ENCODE assay signal across 17 cellular contexts in the genomic region with DNA sequence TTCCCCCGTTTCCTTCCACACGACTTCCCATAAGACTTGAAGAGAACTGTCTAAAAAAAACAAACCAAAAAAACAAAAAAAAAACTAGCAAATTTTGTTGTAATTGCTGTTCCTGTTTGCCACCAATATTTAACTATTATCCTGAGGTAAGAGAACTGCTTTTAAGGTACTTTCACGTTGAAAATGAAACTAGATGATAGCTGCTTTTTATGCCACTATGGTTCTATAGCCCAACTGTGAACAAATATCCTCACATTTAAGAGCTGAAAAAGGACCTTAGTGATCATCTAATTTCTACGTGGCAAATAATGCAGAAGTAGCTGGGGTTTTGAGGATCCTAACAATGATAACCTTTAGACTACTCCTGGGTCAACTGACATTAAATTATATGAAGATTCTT.
DNase-seq lines count a peak whose midpoint lies in the region; ATAC-seq and TF ChIP-seq lines count a peak whose summit lies in the region.
"Had no signal": no experiment of that assay in that cellular context is flagged by ENCODE, and none has a peak within 500 bp of the region (broad histone marks: within the 10 kb centered on the region; RNA-seq: fewer than 3 reads in every experiment).

No MANE protein-coding gene starts in this region.

- CTCF ChIA-PET in activated CD4-positive, alpha-beta memory T cell treated with anti-CD3 and anti-CD28 coated beads, Interleukin-2, amount 10 ng/mL, durations not matched to agents 7 days and 5 days (lab: Charles Lee): interaction anchor here (0.7 to 1.2 kb wide), 2 partner anchors 9 to 102 kb away, joined by 3 to 4 read pairs; a partner anchor contains a TSS
- CTCF ChIA-PET in activated CD4-positive, alpha-beta memory T cell treated with anti-CD3 and anti-CD28 coated beads for 36 hours (lab: Charles Lee): interaction anchor here (0.6 to 2.9 kb wide), 6 partner anchors 10 to 680 kb away, joined by 3 to 11 read pairs (median 4); a partner anchor contains a TSS
- CTCF ChIA-PET in activated CD8-positive, alpha-beta T cell treated with anti-CD3 and anti-CD28 coated beads for 36 hours (lab: Charles Lee): interaction anchor here (1.0 to 1.9 kb wide), 3 partner anchors 10 to 102 kb away, joined by 3 to 6 read pairs (median 3); a partner anchor contains a TSS

- H3K27ac Mint-ChIP-seq in activated CD4-positive, alpha-beta memory T cell treated with anti-CD3 and anti-CD28 coated beads, Interleukin-2, amount 10 ng/mL, durations not matched to agents 7 days and 5 days: peak overlapping the region; percentile 45
- H3K27ac Mint-ChIP-seq in activated CD4-positive, alpha-beta memory T cell treated with anti-CD3 and anti-CD28 coated beads for 36 hours: no peak overlapping the region
- peak overlapping the region; percentile 30 for H3K27ac Mint-ChIP-seq in activated CD8-positive, alpha-beta T cell treated with anti-CD3 and anti-CD28 coated beads for 36 hours
- H3K27ac Mint-ChIP-seq: nephron had no signal

- H3K9me3 Mint-ChIP-seq in activated CD4-positive, alpha-beta memory T cell treated with anti-CD3 and anti-CD28 coated beads, Interleukin-2, amount 10 ng/mL, durations not matched to agents 7 days and 5 days: peaks cover 5% of the 10 kb centered on the region
- H3K9me3 Mint-ChIP-seq in activated CD4-positive, alpha-beta memory T cell treated with anti-CD3 and anti-CD28 coated beads for 36 hours: peaks cover 8% of the 10 kb centered on the region
- peaks cover 4% of the 10 kb centered on the region for H3K9me3 Mint-ChIP-seq in activated CD8-positive, alpha-beta T cell treated with anti-CD3 and anti-CD28 coated beads for 36 hours

- no peaks in the 10 kb centered on the region for H3K36me3 ChIP-seq in neutrophil

- H3K4me1 Mint-ChIP-seq in activated CD4-positive, alpha-beta memory T cell treated with anti-CD3 and anti-CD28 coated beads, Interleukin-2, amount 10 ng/mL, durations not matched to agents 7 days and 5 days: peaks cover 8% of the 10 kb centered on the region
- peaks cover 9% of the 10 kb centered on the region for H3K4me1 Mint-ChIP-seq in activated CD4-positive, alpha-beta memory T cell treated with anti-CD3 and anti-CD28 coated beads for 36 hours (ENCODE audit: low read depth)
- H3K4me1 Mint-ChIP-seq in activated CD8-positive, alpha-beta T cell treated with anti-CD3 and anti-CD28 coated beads for 36 hours (ENCODE audit: low read depth): peaks cover 17% of the 10 kb centered on the region
- H3K4me1 Mint-ChIP-seq: nephron had no signal

- peaks cover 11% of the 10 kb centered on the region for H3K36me3 Mint-ChIP-seq in activated CD4-positive, alpha-beta memory T cell treated with anti-CD3 and anti-CD28 coated beads, Interleukin-2, amount 10 ng/mL, durations not matched to agents 7 days and 5 days (ENCODE audit: low read depth)
- peaks cover 2% of the 10 kb centered on the region for H3K36me3 Mint-ChIP-seq in activated CD4-positive, alpha-beta memory T cell treated with anti-CD3 and anti-CD28 coated beads for 36 hours
- H3K36me3 Mint-ChIP-seq in activated CD8-positive, alpha-beta T cell treated with anti-CD3 and anti-CD28 coated beads for 36 hours (ENCODE audit: low read depth): peaks cover 9% of the 10 kb centered on the region

- H3K27me3 ChIP-seq in neutrophil: no peaks in the 10 kb centered on the region
- H3K27me3 ChIP-seq in foreskin keratinocyte: no peaks in the 10 kb centered on the region
- H3K27me3 ChIP-seq: dorsolateral prefrontal cortex had no signal

- intact Hi-C loops in activated CD4-positive, alpha-beta memory T cell treated with anti-CD3 and anti-CD28 coated beads for 36 hours (cut with micrococcal nuclease): no loop called here
- intact Hi-C loops in activated CD8-positive, alpha-beta T cell treated with anti-CD3 and anti-CD28 coated beads for 36 hours (cut with micrococcal nuclease): no loop called here

- H3K4me1 ChIP-seq in neutrophil (ENCODE audit: control insufficient read depth in 1 of 2, insufficient read depth in 1 of 2, low read depth in 1 of 2, low read length in 1 of 2): no peaks in the 10 kb centered on the region
- peaks cover 16% of the 10 kb centered on the region for H3K4me1 ChIP-seq in foreskin keratinocyte

- H3K27me3 Mint-ChIP-seq in activated CD4-positive, alpha-beta memory T cell treated with anti-CD3 and anti-CD28 coated beads, Interleukin-2, amount 10 ng/mL, durations not matched to agents 7 days and 5 days: no peaks in the 10 kb centered on the region
- no peaks in the 10 kb centered on the region for H3K27me3 Mint-ChIP-seq in activated CD4-positive, alpha-beta memory T cell treated with anti-CD3 and anti-CD28 coated beads for 36 hours
- H3K27me3 Mint-ChIP-seq in activated CD8-positive, alpha-beta T cell treated with anti-CD3 and anti-CD28 coated beads for 36 hours: no peaks in the 10 kb centered on the region

- in situ Hi-C loops in GM13977 (cut with MboI; ENCODE audit: low pct_unique_long_range_greater_than_20kb, low sequenced_read_pairs, unreplicated experiment): no loop called here

- no peak for ATAC-seq in activated CD8-positive, alpha-beta T cell treated with anti-CD3 and anti-CD28 coated beads for 36 hours
- ATAC-seq in foreskin keratinocyte: no peak
- ATAC-seq in GM21717 (IDR thresholded peaks at IDR 0.05; ENCODE audit: unreplicated experiment): no peak
- ATAC-seq: esophagus mucosa; Right ventricle myocardium inferior; stimulated activated naive CD8-positive, alpha-beta T cell treated with anti-CD3 and anti-CD28 coated beads, Interleukin-15, Interleukin-2, amounts not matched to agents 100 U/mL and 50 U/mL, for 24 hours had no signal

- H3K9me3 ChIP-seq in neutrophil: no peaks in the 10 kb centered on the region

- no peak overlapping the region for H3K4me3 ChIP-seq in neutrophil (ENCODE audit: low read depth in 1 of 2, low read length in 1 of 2)
- H3K4me3 ChIP-seq: dorsolateral prefrontal cortex had no signal

- POLR2A ChIA-PET in activated CD4-positive, alpha-beta memory T cell treated with anti-CD3 and anti-CD28 coated beads, Interleukin-2, amount 10 ng/mL, durations not matched to agents 7 days and 5 days (lab: Charles Lee): interaction anchor here (0.6 kb wide), 1 partner anchor 48 kb away, joined by 3 read pairs; no protein-coding TSS in a partner anchor
- POLR2A ChIA-PET in activated CD4-positive, alpha-beta memory T cell treated with anti-CD3 and anti-CD28 coated beads for 36 hours (lab: Charles Lee): interaction anchor here (0.6 to 1.2 kb wide), 2 partner anchors 99 to 142 kb away, joined by 3 to 5 read pairs; no protein-coding TSS in a partner anchor
- POLR2A ChIA-PET in activated CD8-positive, alpha-beta T cell treated with anti-CD3 and anti-CD28 coated beads for 36 hours (lab: Charles Lee): no interaction called here

- peak overlapping the region; percentile 34 for H3K4me3 Mint-ChIP-seq in activated CD4-positive, alpha-beta memory T cell treated with anti-CD3 and anti-CD28 coated beads, Interleukin-2, amount 10 ng/mL, durations not matched to agents 7 days and 5 days
- no peak overlapping the region for H3K4me3 Mint-ChIP-seq in activated CD4-positive, alpha-beta memory T cell treated with anti-CD3 and anti-CD28 coated beads for 36 hours
- peak overlapping the region; percentile 52 for H3K4me3 Mint-ChIP-seq in activated CD8-positive, alpha-beta T cell treated with anti-CD3 and anti-CD28 coated beads for 36 hours
- H3K4me3 Mint-ChIP-seq: nephron had no signal

- no peak for TF ChIP-seq CTCF in GM13977 (IDR thresholded peaks at IDR 0.05; ENCODE audit: extremely low read depth, insufficient read depth, missing control alignments)
- TF ChIP-seq CTCF in activated CD8-positive, alpha-beta T cell treated with anti-CD3 and anti-CD28 coated beads for 36 hours (IDR thresholded peaks at IDR 0.05): no peak
- no peak for TF ChIP-seq CTCF in neutrophil (IDR thresholded peaks at IDR 0.05)
- no peak for TF ChIP-seq CTCF in foreskin keratinocyte (conservative IDR thresholded peaks at IDR 0.05)

- H3K27ac ChIP-seq in neutrophil: peak overlapping the region; percentile 52
- no peak overlapping the region for H3K27ac ChIP-seq in foreskin keratinocyte
- H3K27ac ChIP-seq: dorsolateral prefrontal cortex had no signal

- no peak for DNase-seq in activated CD4-positive, alpha-beta memory T cell treated with anti-CD3 and anti-CD28 coated beads, Interleukin-2, amount 10 ng/mL, durations not matched to agents 7 days and 5 days
- no peak for DNase-seq in activated CD4-positive, alpha-beta memory T cell treated with anti-CD3 and anti-CD28 coated beads for 36 hours
- peak; percentile 43 for DNase-seq in GM13977 (ENCODE audit: low spot score)
- DNase-seq in activated CD8-positive, alpha-beta T cell treated with anti-CD3 and anti-CD28 coated beads for 36 hours: no peak
- DNase-seq in foreskin keratinocyte: no peak
- DNase-seq in EL: no peak
- DNase-seq: ACHN; COR-L47; dorsolateral prefrontal cortex; NCI-H1436; stimulated activated CD4-positive, alpha-beta T cell treated with anti-CD3 and anti-CD28 coated beads, Interleukin-12 subunit alpha, Interleukin-12 subunit beta, amount 100 ng/mL, for 4 hours; stimulated activated naive CD8-positive, alpha-beta T cell treated with anti-CD3 and anti-CD28 coated beads, Interleukin-15, Interleukin-2, amounts not matched to agents 100 U/mL and 50 U/mL, for 24 hours had no signal
